Comparison of ENCODE assay signal across 1 cellular context in the genomic region with DNA sequence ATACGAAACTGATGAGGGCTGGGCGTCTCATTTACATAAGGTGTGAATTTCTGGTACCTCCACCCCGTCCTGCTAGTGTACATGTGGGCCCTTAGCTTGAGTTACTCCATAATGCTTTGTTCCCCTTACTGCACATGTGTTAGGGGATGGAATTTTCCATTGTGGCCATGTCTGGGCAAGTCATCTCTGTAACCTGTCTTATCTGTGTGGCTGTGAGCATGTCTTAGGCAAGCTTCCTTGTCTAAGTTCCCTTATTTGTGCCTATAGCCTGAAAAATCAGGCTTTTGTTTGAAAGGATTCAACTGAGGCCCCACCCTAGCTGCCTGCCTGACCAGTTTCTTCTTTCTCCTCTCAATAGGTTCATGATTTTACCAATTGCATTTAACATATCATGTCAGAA.
TF ChIP-seq lines count a peak whose summit lies in the region.

No MANE protein-coding gene starts in this region.

TF ChIP-seq in H1, 55 proteins besides CTCF, POLR2A, EP300 and RAD21:
- no peak for TF ChIP-seq GABPA (IDR thresholded peaks at IDR 0.05; ENCODE audit: borderline replicate concordance, insufficient read depth, low read length)
- TF ChIP-seq SUZ12 (IDR thresholded peaks at IDR 0.05; ENCODE audit: low read length): no peak
- TF ChIP-seq SAP30 (IDR thresholded peaks at IDR 0.05; ENCODE audit: insufficient read depth, insufficient replicate concordance, low read length): no peak
- TF ChIP-seq KDM1A (IDR thresholded peaks at IDR 0.05; ENCODE audit: borderline replicate concordance, low read length): no peak
